In the genomic region with DNA sequence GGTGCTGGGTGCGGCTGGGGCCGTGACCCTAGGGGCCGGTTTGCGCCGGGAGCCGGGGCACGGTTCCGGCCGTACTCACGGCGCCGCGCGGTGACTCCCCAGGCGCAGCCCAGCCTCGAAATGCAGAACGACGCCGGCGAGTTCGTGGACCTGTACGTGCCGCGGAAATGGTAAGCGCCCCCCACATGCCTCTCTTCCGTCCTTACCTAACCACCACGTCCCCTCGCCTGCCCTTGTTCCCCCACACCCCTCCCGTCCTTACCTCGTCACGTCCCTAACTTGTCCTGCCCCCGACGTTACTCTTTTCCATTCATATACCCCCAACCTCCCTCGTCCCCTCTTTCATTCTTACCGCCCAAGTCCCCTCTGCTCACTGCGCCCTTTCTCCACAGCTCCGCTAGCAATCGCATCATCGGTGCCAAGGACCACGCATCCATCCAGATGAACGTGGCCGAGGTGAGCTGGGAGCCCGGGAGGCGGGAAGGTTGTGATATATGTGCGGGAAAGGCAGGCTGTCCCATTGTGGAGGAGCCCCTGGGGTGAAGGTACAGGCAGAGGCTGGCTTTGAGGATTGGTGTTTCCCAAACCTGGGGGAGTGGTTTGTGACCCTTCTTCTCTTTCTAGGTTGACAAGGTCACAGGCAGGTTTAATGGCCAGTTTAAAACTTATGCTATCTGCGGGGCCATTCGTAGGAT, we compare ENCODE assay signal across 8 cellular contexts. TPM values are rescaled to one million over a fixed set of nuclear protein-coding genes. Genes with fewer than 3 reads are reported as not detected.
A peak's percentile ranks its signal among the peaks of the same experiment; 100 is the strongest.
DNase-seq lines count a peak whose midpoint lies in the region; ATAC-seq and TF ChIP-seq lines count a peak whose summit lies in the region.

No MANE protein-coding gene starts in this region.

- in situ Hi-C loops in transverse colon (cut with MboI; ENCODE audit: low pct_ligation_motif_present in 1 of 4, low pct_unique_long_range_greater_than_20kb in 1 of 4, low sequenced_read_pairs in 3 of 4) = loop anchor here in 2 of 4 donors (10.0 kb wide), 1 partner anchor 93 kb away; no protein-coding TSS in a partner anchor

- no peak for TF ChIP-seq RAD21 in liver (IDR thresholded peaks at IDR 0.05)

- H3K4me1 ChIP-seq in liver (ENCODE audit: control insufficient read depth in 4 of 4, insufficient read depth in 4 of 4, low read length in 3 of 4) (peaks cover 8 to 42% (median 35%) of the 10 kb centered on the region in 4 donors), transverse colon (peaks cover 20 to 24% (median 22%) of the 10 kb centered on the region in 4 donors)

- 3% methylated on average over 47 of the region's 47 CpGs for WGBS in liver
- 0 to 3% methylated on average over 2 to 47 of the region's 47 CpGs for WGBS in transverse colon (ENCODE audit: low coverage in 1 of 2), 2 donors

- H3K27ac ChIP-seq in liver (ENCODE audit: low read depth in 1 of 2, low read length in 2 of 2) = peak overlapping the region; percentile 59 to 89
- H3K27ac ChIP-seq in transverse colon = peak overlapping the region; percentile 91 to 97 (median 94)

- no peaks in the 10 kb centered on the region for H3K9me3 Mint-ChIP-seq in activated T-cell treated with anti-CD3 and anti-CD28 coated beads, Interleukin-2, amount 50 U/mL, for 24 hours
- H3K9me3 Mint-ChIP-seq in activated naive CD8-positive, alpha-beta T cell treated with anti-CD3 and anti-CD28 coated beads for 36 hours = no peaks in the 10 kb centered on the region

- H3K27me3 ChIP-seq in liver (ENCODE audit: control insufficient read depth in 4 of 4, insufficient read depth in 4 of 4, low read length in 3 of 4) (no peaks in the 10 kb centered on the region), transverse colon (no peaks in the 10 kb centered on the region)

- H3K36me3 ChIP-seq in liver (ENCODE audit: control insufficient read depth in 4 of 4, insufficient read depth in 3 of 4, low read depth in 1 of 4, low read length in 3 of 4) (peaks cover 0 to 13% (median 4%) of the 10 kb centered on the region in 4 donors), transverse colon (peaks cover 0 to 3% (median 0%) of the 10 kb centered on the region in 4 donors)

- intact Hi-C loops in transverse colon (cut with DNase I; ENCODE audit: low total_unique reads) = no loop called here

- ATAC-seq in HG02623 (IDR thresholded peaks at IDR 0.05; ENCODE audit: unreplicated experiment) = no peak

- H3K4me3 Mint-ChIP-seq in activated T-cell treated with anti-CD3 and anti-CD28 coated beads, Interleukin-2, amount 50 U/mL, for 24 hours = peak overlapping the region; percentile 95
- peak overlapping the region; percentile 93 for H3K4me3 Mint-ChIP-seq in activated naive CD8-positive, alpha-beta T cell treated with anti-CD3 and anti-CD28 coated beads for 36 hours

- peaks cover 44% of the 10 kb centered on the region for H3K4me1 Mint-ChIP-seq in activated T-cell treated with anti-CD3 and anti-CD28 coated beads, Interleukin-2, amount 50 U/mL, for 24 hours (ENCODE audit: low read depth)
- peaks cover 39% of the 10 kb centered on the region for H3K4me1 Mint-ChIP-seq in activated naive CD8-positive, alpha-beta T cell treated with anti-CD3 and anti-CD28 coated beads for 36 hours

- H3K4me3 ChIP-seq in liver (ENCODE audit: low read depth in 1 of 3, low read length in 3 of 3) (peak overlapping the region; percentile 85 to 97 (median 92)), transverse colon (peak overlapping the region; percentile 73 to 98 (median 84))

- peaks cover 87% of the 10 kb centered on the region for H3K36me3 Mint-ChIP-seq in activated T-cell treated with anti-CD3 and anti-CD28 coated beads, Interleukin-2, amount 50 U/mL, for 24 hours (ENCODE audit: low read depth)
- peaks cover 52% of the 10 kb centered on the region for H3K36me3 Mint-ChIP-seq in activated naive CD8-positive, alpha-beta T cell treated with anti-CD3 and anti-CD28 coated beads for 36 hours

- TF ChIP-seq CTCF in liver (IDR thresholded peaks at IDR 0.05; ENCODE audit: low read depth, low read length, missing input control) (no peak), transverse colon (IDR thresholded peaks at IDR 0.05) (no peak)

- DNase-seq in activated T-cell treated with anti-CD3 and anti-CD28 coated beads, Interleukin-2, amount 50 U/mL, for 24 hours = peak; percentile 49
- DNase-seq in activated T-cell treated with anti-CD3 and anti-CD28 coated beads for 4 hours (no peak), transverse colon (no peak), NCI-H146 treated with DMSO at 0.1 percent for 48 hours (lab: John Stamatoyannopoulos, UW; ENCODE audit: unreplicated experiment) (no peak), NCI-H1436 (lab: John Stamatoyannopoulos, UW) (no peak)
- no peak for DNase-seq in activated naive CD8-positive, alpha-beta T cell treated with anti-CD3 and anti-CD28 coated beads for 36 hours

- H3K9me3 ChIP-seq in liver (ENCODE audit: control insufficient read depth in 4 of 4, low read length in 3 of 4) = no peaks in the 10 kb centered on the region
- no peaks in the 10 kb centered on the region for H3K9me3 ChIP-seq in transverse colon

- peak overlapping the region; percentile 97 for H3K27ac Mint-ChIP-seq in activated T-cell treated with anti-CD3 and anti-CD28 coated beads, Interleukin-2, amount 50 U/mL, for 24 hours
- H3K27ac Mint-ChIP-seq in activated naive CD8-positive, alpha-beta T cell treated with anti-CD3 and anti-CD28 coated beads for 36 hours = peak overlapping the region; percentile 93

- H3K27me3 Mint-ChIP-seq in activated T-cell treated with anti-CD3 and anti-CD28 coated beads, Interleukin-2, amount 50 U/mL, for 24 hours = no peaks in the 10 kb centered on the region
- no peaks in the 10 kb centered on the region for H3K27me3 Mint-ChIP-seq in activated naive CD8-positive, alpha-beta T cell treated with anti-CD3 and anti-CD28 coated beads for 36 hours

- TF ChIP-seq POLR2A in transverse colon (IDR thresholded peaks at IDR 0.05) = no peak

- H3K9ac ChIP-seq in liver (ENCODE audit: low read depth in 1 of 2, low read length in 2 of 2) = peak overlapping the region; percentile 61 to 84

- no peak for TF ChIP-seq EP300 in transverse colon (IDR thresholded peaks at IDR 0.05; ENCODE audit: low read depth)

TF ChIP-seq in liver, 16 proteins besides CTCF, POLR2A, EP300 and RAD21 (continues in another document):
- TF ChIP-seq, protein P1, sequence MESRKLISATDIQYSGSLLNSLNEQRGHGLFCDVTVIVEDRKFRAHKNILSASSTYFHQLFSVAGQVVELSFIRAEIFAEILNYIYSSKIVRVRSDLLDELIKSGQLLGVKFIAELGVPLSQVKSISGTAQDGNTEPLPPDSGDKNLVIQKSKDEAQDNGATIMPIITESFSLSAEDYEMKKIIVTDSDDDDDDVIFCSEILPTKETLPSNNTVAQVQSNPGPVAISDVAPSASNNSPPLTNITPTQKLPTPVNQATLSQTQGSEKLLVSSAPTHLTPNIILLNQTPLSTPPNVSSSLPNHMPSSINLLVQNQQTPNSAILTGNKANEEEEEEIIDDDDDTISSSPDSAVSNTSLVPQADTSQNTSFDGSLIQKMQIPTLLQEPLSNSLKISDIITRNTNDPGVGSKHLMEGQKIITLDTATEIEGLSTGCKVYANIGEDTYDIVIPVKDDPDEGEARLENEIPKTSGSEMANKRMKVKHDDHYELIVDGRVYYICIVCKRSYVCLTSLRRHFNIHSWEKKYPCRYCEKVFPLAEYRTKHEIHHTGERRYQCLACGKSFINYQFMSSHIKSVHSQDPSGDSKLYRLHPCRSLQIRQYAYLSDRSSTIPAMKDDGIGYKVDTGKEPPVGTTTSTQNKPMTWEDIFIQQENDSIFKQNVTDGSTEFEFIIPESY (IDR thresholded peaks at IDR 0.05) = no peak
- TF ChIP-seq JUND (IDR thresholded peaks at IDR 0.05) (no peak), FOXA1 (IDR thresholded peaks at IDR 0.05) (no peak), HNF4G (IDR thresholded peaks at IDR 0.05) (no peak), EGR1 (IDR thresholded peaks at IDR 0.05; ENCODE audit: low read depth in 2 of 2) (no peak), FOXA2 (IDR thresholded peaks at IDR 0.05) (no peak), NR2F2 (IDR thresholded peaks at IDR 0.05) (no peak), GABPA (IDR thresholded peaks at IDR 0.05 in 1 of 2, conservative IDR thresholded peaks at IDR 0.05 in 1 of 2) (no peak), YY1 (IDR thresholded peaks at IDR 0.05) (no peak), HNF4A (conservative IDR thresholded peaks at IDR 0.05) (no peak), RXRA (IDR thresholded peaks at IDR 0.05) (no peak)
- TF ChIP-seq, protein P2, sequence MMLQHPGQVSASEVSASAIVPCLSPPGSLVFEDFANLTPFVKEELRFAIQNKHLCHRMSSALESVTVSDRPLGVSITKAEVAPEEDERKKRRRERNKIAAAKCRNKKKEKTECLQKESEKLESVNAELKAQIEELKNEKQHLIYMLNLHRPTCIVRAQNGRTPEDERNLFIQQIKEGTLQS (IDR thresholded peaks at IDR 0.05) = no peak
- TF ChIP-seq, protein P3, sequence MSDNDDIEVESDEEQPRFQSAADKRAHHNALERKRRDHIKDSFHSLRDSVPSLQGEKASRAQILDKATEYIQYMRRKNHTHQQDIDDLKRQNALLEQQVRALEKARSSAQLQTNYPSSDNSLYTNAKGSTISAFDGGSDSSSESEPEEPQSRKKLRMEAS (IDR thresholded peaks at IDR 0.05) = no peak

RNA-seq across cellular contexts. Expression of a gene that starts 0.5 kb away (rescaled TPM):
- 1,000 to 10,000 TPM; 2,242 to 2,482 TPM for total RNA-seq in activated naive CD8-positive, alpha-beta T cell treated with anti-CD3 and anti-CD28 coated beads for 36 hours
- total RNA-seq in liver (100 to 1,000 TPM; 378 to 499 TPM), transverse colon (1,000 to 10,000 TPM in 3 of 4 donors, 100 to 1,000 TPM in 1; 585 to 2,728 (median 1,375) TPM)
- polyA plus RNA-seq in liver = 1,000 to 10,000 TPM in 1 of 2 donors, 100 to 1,000 TPM in 1; 278 to 1,588 TPM

RNA-seq across cellular contexts. Expression of a gene that starts 19.7 kb away (rescaled TPM):
- 1 to 10 TPM; 4.9 to 5.3 TPM for total RNA-seq in activated naive CD8-positive, alpha-beta T cell treated with anti-CD3 and anti-CD28 coated beads for 36 hours
- total RNA-seq in liver (1 to 10 TPM; 2.0 to 3.2 TPM), transverse colon (10 to 100 TPM in 1 of 4 donors, 1 to 10 TPM in 3; 3.7 to 10.1 (median 8.5) TPM)
- polyA plus RNA-seq in liver = 1 to 10 TPM in 1 of 2 donors, under 1 TPM in 1; 0.92 to 2.0 TPM

RNA-seq across cellular contexts. Expression of a gene that starts 20.3 kb away (rescaled TPM):
- total RNA-seq in activated naive CD8-positive, alpha-beta T cell treated with anti-CD3 and anti-CD28 coated beads for 36 hours = under 1 TPM; 0.38 to 0.91 TPM
- total RNA-seq in liver = 10 to 100 TPM in 1 of 2 donors, 1 to 10 TPM in 1; 3.6 to 40.2 TPM
- polyA plus RNA-seq in liver = 10 to 100 TPM; 13.4 to 13.9 TPM
- 100 to 1,000 TPM in 2 of 4 donors, 10 to 100 TPM in 2; 33.2 to 269 (median 91.3) TPM for total RNA-seq in transverse colon

RNA-seq across cellular contexts. Expression of a gene that starts 40.0 kb away (rescaled TPM):
- total RNA-seq in activated naive CD8-positive, alpha-beta T cell treated with anti-CD3 and anti-CD28 coated beads for 36 hours = not detected
- total RNA-seq in liver = under 1 TPM; under 0.01 to 0.14 TPM
- not detected for polyA plus RNA-seq in liver
- 1 to 10 TPM in 3 of 4 donors, under 1 TPM in 1; 0.75 to 9.4 (median 4.3) TPM for total RNA-seq in transverse colon
